13 cellular contexts compared by ENCODE assay signal in the genomic region with DNA sequence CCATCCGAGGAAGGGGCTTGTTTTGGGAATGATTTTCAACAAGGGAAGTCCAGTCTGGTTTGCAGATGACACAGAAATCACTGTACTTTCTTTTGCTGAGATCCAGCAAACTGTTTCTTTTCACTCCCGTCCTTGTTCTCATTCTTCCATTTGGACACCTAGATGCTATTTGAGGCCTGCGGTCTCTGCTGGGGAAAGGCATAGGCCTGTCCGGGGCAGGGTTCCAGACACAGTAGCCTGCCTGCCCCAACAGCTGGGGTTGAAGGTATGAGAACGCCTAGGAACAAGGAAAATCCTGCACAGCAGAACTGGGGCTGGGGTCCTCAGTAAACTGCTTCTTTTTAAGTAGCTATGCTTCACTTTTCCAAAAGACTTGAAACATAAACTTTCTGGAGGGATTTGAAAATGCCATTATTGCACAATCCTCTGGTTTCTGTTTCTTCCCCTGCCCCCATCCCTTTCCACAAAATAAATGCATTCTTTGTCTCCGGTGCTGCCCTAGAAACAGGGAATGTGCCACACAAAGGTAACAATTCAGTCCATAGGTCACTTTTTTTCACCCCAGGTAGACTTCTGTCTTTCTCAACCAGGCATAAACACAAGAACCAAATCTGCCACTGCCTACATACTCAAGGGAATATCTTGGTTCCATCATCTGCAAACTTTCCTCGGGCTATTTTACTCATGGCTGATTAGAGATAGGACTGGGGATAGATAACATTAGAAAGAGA.
A peak's percentile ranks its signal among the peaks of the same experiment; 100 is the strongest.
DNase-seq lines count a peak whose midpoint lies in the region; ATAC-seq and TF ChIP-seq lines count a peak whose summit lies in the region.
"Had no signal": no experiment of that assay in that cellular context is flagged by ENCODE, and none has a peak within 500 bp of the region (broad histone marks: within the 10 kb centered on the region; RNA-seq: fewer than 3 reads in every experiment).

No MANE protein-coding gene starts in this region.

- H3K27ac Mint-ChIP-seq in activated T-cell treated with anti-CD3 and anti-CD28 coated beads, Interleukin-2, amount 50 U/mL, for 72 hours: peak overlapping the region; percentile 19
- peak overlapping the region; percentile 97 for H3K27ac Mint-ChIP-seq in mesothelial cell of epicardium
- H3K27ac Mint-ChIP-seq: activated CD8-positive, alpha-beta memory T cell treated with anti-CD3 and anti-CD28 coated beads, Interleukin-2, amount 10 ng/mL, durations not matched to agents 7 days and 5 days had no signal

- H3K4me3 ChIP-seq in upper lobe of left lung (no peak overlapping the region), lower leg skin (ENCODE audit: low read depth, poor library complexity, severe bottlenecking) (no peak overlapping the region)
- H3K4me3 ChIP-seq: GM12878 had no signal

- H3K27me3 Mint-ChIP-seq in activated T-cell treated with anti-CD3 and anti-CD28 coated beads, Interleukin-2, amount 50 U/mL, for 72 hours (ENCODE audit: low read depth): no peaks in the 10 kb centered on the region
- H3K27me3 Mint-ChIP-seq in mesothelial cell of epicardium (ENCODE audit: low read depth): no peaks in the 10 kb centered on the region
- H3K27me3 Mint-ChIP-seq: activated CD8-positive, alpha-beta memory T cell treated with anti-CD3 and anti-CD28 coated beads, Interleukin-2, amount 10 ng/mL, durations not matched to agents 7 days and 5 days had no signal

- ATAC-seq in activated T-cell treated with anti-CD3 and anti-CD28 coated beads, Interleukin-2, amount 50 U/mL, for 72 hours (replicated peaks in 1 of 2): no peak
- ATAC-seq in upper lobe of left lung (ENCODE audit: low FRiP score in 2 of 2): no peak
- ATAC-seq in GM18511 (IDR thresholded peaks at IDR 0.05; ENCODE audit: unreplicated experiment): no peak
- ATAC-seq: activated CD8-positive, alpha-beta memory T cell treated with anti-CD3 and anti-CD28 coated beads, Interleukin-2, amount 10 ng/mL, durations not matched to agents 7 days and 5 days; GM12878 had no signal

- H3K36me3 ChIP-seq in upper lobe of left lung: no peaks in the 10 kb centered on the region

- H3K9me3 ChIP-seq in upper lobe of left lung: no peaks in the 10 kb centered on the region

- H3K27ac ChIP-seq in upper lobe of left lung: peak overlapping the region; percentile 28 to 49 (median 37)
- H3K27ac ChIP-seq: KMS-11 had no signal

- 67 to 68% methylated on average over 7 of the region's 7 CpGs for WGBS in upper lobe of left lung, 2 donors
- 41 to 45% methylated on average over 7 of the region's 7 CpGs for WGBS in lower leg skin, 2 donors

- intact Hi-C loops in lower leg skin (cut with DNase I; ENCODE audit: low total_unique reads): no loop called here

- DNase-seq in activated T-cell treated with anti-CD3 and anti-CD28 coated beads, Interleukin-2, amount 50 U/mL, for 72 hours: no peak
- DNase-seq in activated T-cell treated with anti-CD3 and anti-CD28 coated beads for 4 hours (no peak), epidermal melanocyte (ENCODE audit: insufficient read length, low spot score) (peak; percentile 30), mesothelial cell of epicardium (ENCODE audit: low spot score in 2 of 2, unreplicated experiment in 2 of 2) (no peak), upper lobe of left lung (no peak), NCI-H1436 treated with DMSO at 0.1 percent for 48 hours (lab: John Stamatoyannopoulos, UW) (no peak), lower leg skin (ENCODE audit: low spot score in 2 of 2) (no peak)
- DNase-seq: ACHN; activated CD8-positive, alpha-beta memory T cell treated with anti-CD3 and anti-CD28 coated beads, Interleukin-2, amount 10 ng/mL, durations not matched to agents 7 days and 5 days; retina had no signal

- no peak for TF ChIP-seq CTCF in mesothelial cell of epicardium (IDR thresholded peaks at IDR 0.05; ENCODE audit: unreplicated experiment)
- no peak for TF ChIP-seq CTCF in upper lobe of left lung (IDR thresholded peaks at IDR 0.05)
- TF ChIP-seq CTCF in lower leg skin (IDR thresholded peaks at IDR 0.05): no peak

- H3K9me3 Mint-ChIP-seq in activated T-cell treated with anti-CD3 and anti-CD28 coated beads, Interleukin-2, amount 50 U/mL, for 72 hours: no peaks in the 10 kb centered on the region
- no peaks in the 10 kb centered on the region for H3K9me3 Mint-ChIP-seq in mesothelial cell of epicardium

- TF ChIP-seq EP300 in upper lobe of left lung (IDR thresholded peaks at IDR 0.05): no peak

- no peak overlapping the region for H3K4me3 Mint-ChIP-seq in activated T-cell treated with anti-CD3 and anti-CD28 coated beads, Interleukin-2, amount 50 U/mL, for 72 hours
- H3K4me3 Mint-ChIP-seq in mesothelial cell of epicardium: no peak overlapping the region
- H3K4me3 Mint-ChIP-seq: activated CD8-positive, alpha-beta memory T cell treated with anti-CD3 and anti-CD28 coated beads, Interleukin-2, amount 10 ng/mL, durations not matched to agents 7 days and 5 days had no signal

- H3K27me3 ChIP-seq in upper lobe of left lung: no peaks in the 10 kb centered on the region

- TF ChIP-seq POLR2A in upper lobe of left lung (IDR thresholded peaks at IDR 0.05) (no peak), lower leg skin (IDR thresholded peaks at IDR 0.05) (no peak)

- H3K36me3 Mint-ChIP-seq in activated T-cell treated with anti-CD3 and anti-CD28 coated beads, Interleukin-2, amount 50 U/mL, for 72 hours (ENCODE audit: insufficient read depth in 2 of 2): peaks cover 0 to 4% of the 10 kb centered on the region in 2 donors
- H3K36me3 Mint-ChIP-seq in mesothelial cell of epicardium: no peaks in the 10 kb centered on the region

- peaks cover 12 to 34% (median 32%) of the 10 kb centered on the region in 4 donors for H3K4me1 ChIP-seq in upper lobe of left lung

- peaks cover 59% of the 10 kb centered on the region for H3K4me1 Mint-ChIP-seq in activated T-cell treated with anti-CD3 and anti-CD28 coated beads, Interleukin-2, amount 50 U/mL, for 72 hours (ENCODE audit: low read depth)
- H3K4me1 Mint-ChIP-seq in mesothelial cell of epicardium: peaks cover 81% of the 10 kb centered on the region
